Comparison of ENCODE assay signal across 8 cellular contexts in genomic region chr9:86282979-86283535, GRCh38. TPM values are rescaled to one million over a fixed set of nuclear protein-coding genes. Genes with fewer than 3 reads are reported as not detected.
DNase-seq lines count a peak whose midpoint lies in the region; ATAC-seq and TF ChIP-seq lines count a peak whose summit lies in the region.

No MANE protein-coding gene starts in this region.

- peaks cover 4% of the 10 kb centered on the region for H3K36me3 Mint-ChIP-seq in CD4-positive, CD25-positive, alpha-beta regulatory T cell
- H3K36me3 Mint-ChIP-seq in activated CD4-positive, alpha-beta memory T cell treated with anti-CD3 and anti-CD28 coated beads, Interleukin-2, amount 10 ng/mL, durations not matched to agents 7 days and 5 days (ENCODE audit: low read depth): peaks cover 23% of the 10 kb centered on the region
- H3K36me3 Mint-ChIP-seq in glutamatergic neuron (ENCODE audit: unreplicated experiment): no peaks in the 10 kb centered on the region

- H2AFZ ChIP-seq in parathyroid adenoma: peak overlapping the region; percentile 97

- peaks cover 7% of the 10 kb centered on the region for H3K36me3 ChIP-seq in CD4-positive, CD25-positive, alpha-beta regulatory T cell (ENCODE audit: control insufficient read depth, insufficient read depth, low read length)
- H3K36me3 ChIP-seq in parathyroid adenoma (ENCODE audit: control insufficient read depth, insufficient read depth, low read length): no peaks in the 10 kb centered on the region

- peak overlapping the region; percentile 85 for H3K4me2 ChIP-seq in parathyroid adenoma (ENCODE audit: low read length)

- POLR2A ChIA-PET in activated CD4-positive, alpha-beta memory T cell treated with anti-CD3 and anti-CD28 coated beads, Interleukin-2, amount 10 ng/mL, durations not matched to agents 7 days and 5 days (lab: Charles Lee): interaction anchor here (0.6 to 2.0 kb wide), 21 partner anchors 10 to 1510 kb away, joined by 3 to 27 read pairs (median 4); partner anchors contain the start of genes AGTPBP1 and TUT7

- no peaks in the 10 kb centered on the region for H3K27me3 Mint-ChIP-seq in CD4-positive, CD25-positive, alpha-beta regulatory T cell
- no peaks in the 10 kb centered on the region for H3K27me3 Mint-ChIP-seq in activated CD4-positive, alpha-beta memory T cell treated with anti-CD3 and anti-CD28 coated beads, Interleukin-2, amount 10 ng/mL, durations not matched to agents 7 days and 5 days
- peaks cover 2% of the 10 kb centered on the region for H3K27me3 Mint-ChIP-seq in glutamatergic neuron (ENCODE audit: unreplicated experiment)

- H3K4me3 Mint-ChIP-seq in CD4-positive, CD25-positive, alpha-beta regulatory T cell: peak overlapping the region; percentile 90 to 97 (median 92)
- peak overlapping the region; percentile 84 for H3K4me3 Mint-ChIP-seq in activated CD4-positive, alpha-beta memory T cell treated with anti-CD3 and anti-CD28 coated beads, Interleukin-2, amount 10 ng/mL, durations not matched to agents 7 days and 5 days
- H3K4me3 Mint-ChIP-seq in glutamatergic neuron (ENCODE audit: unreplicated experiment): peak overlapping the region; percentile 92

- H3K27me3 ChIP-seq in CD4-positive, CD25-positive, alpha-beta regulatory T cell (ENCODE audit: control insufficient read depth, insufficient read depth, low read length): no peaks in the 10 kb centered on the region
- no peaks in the 10 kb centered on the region for H3K27me3 ChIP-seq in parathyroid adenoma (ENCODE audit: control insufficient read depth, insufficient read depth, low read length)

- H3K4me1 ChIP-seq in CD4-positive, CD25-positive, alpha-beta regulatory T cell (ENCODE audit: control insufficient read depth, insufficient read depth, low read length, poor library complexity, severe bottlenecking): peaks cover 31% of the 10 kb centered on the region
- H3K4me1 ChIP-seq in parathyroid adenoma: no peaks in the 10 kb centered on the region

- ATAC-seq in CD4-positive, CD25-positive, alpha-beta regulatory T cell (ENCODE audit: low read depth in 2 of 2): peak; percentile 54 to 59
- ATAC-seq in GM19397 (IDR thresholded peaks at IDR 0.05; ENCODE audit: unreplicated experiment) (peak; percentile 9), HG03520 (IDR thresholded peaks at IDR 0.05; ENCODE audit: unreplicated experiment) (no peak)

- peak overlapping the region; percentile 95 to 99 (median 99) for H3K27ac Mint-ChIP-seq in CD4-positive, CD25-positive, alpha-beta regulatory T cell
- peak overlapping the region; percentile 94 for H3K27ac Mint-ChIP-seq in activated CD4-positive, alpha-beta memory T cell treated with anti-CD3 and anti-CD28 coated beads, Interleukin-2, amount 10 ng/mL, durations not matched to agents 7 days and 5 days
- peak overlapping the region; percentile 96 for H3K27ac Mint-ChIP-seq in glutamatergic neuron (ENCODE audit: unreplicated experiment)

- peaks cover 9% of the 10 kb centered on the region for H3K79me2 ChIP-seq in parathyroid adenoma

- H3K9ac ChIP-seq in parathyroid adenoma: no peak overlapping the region

- peak overlapping the region; percentile 97 for H3K27ac ChIP-seq in CD4-positive, CD25-positive, alpha-beta regulatory T cell (ENCODE audit: insufficient read depth, low read length, poor library complexity, severe bottlenecking)
- peak overlapping the region; percentile 88 for H3K27ac ChIP-seq in parathyroid adenoma

- H3K9me3 Mint-ChIP-seq in CD4-positive, CD25-positive, alpha-beta regulatory T cell: no peaks in the 10 kb centered on the region
- no peaks in the 10 kb centered on the region for H3K9me3 Mint-ChIP-seq in activated CD4-positive, alpha-beta memory T cell treated with anti-CD3 and anti-CD28 coated beads, Interleukin-2, amount 10 ng/mL, durations not matched to agents 7 days and 5 days
- H3K9me3 Mint-ChIP-seq in glutamatergic neuron (ENCODE audit: unreplicated experiment): peaks cover 16% of the 10 kb centered on the region

- H3K9me3 ChIP-seq in CD4-positive, CD25-positive, alpha-beta regulatory T cell (ENCODE audit: control insufficient read depth in 2 of 2, low read length in 2 of 2): no peaks in the 10 kb centered on the region
- no peaks in the 10 kb centered on the region for H3K9me3 ChIP-seq in parathyroid adenoma (ENCODE audit: control insufficient read depth, low read length)

- no peak for DNase-seq in CD4-positive, CD25-positive, alpha-beta regulatory T cell
- DNase-seq in HS-5 (ENCODE audit: low read depth) (peak; percentile 69), glutamatergic neuron (no peak), SKM-1 (lab: John Stamatoyannopoulos, UW; ENCODE audit: unreplicated experiment) (no peak)
- DNase-seq in activated CD4-positive, alpha-beta memory T cell treated with anti-CD3 and anti-CD28 coated beads, Interleukin-2, amount 10 ng/mL, durations not matched to agents 7 days and 5 days: no peak

- H3K4me1 Mint-ChIP-seq in CD4-positive, CD25-positive, alpha-beta regulatory T cell: peaks cover 24 to 43% (median 35%) of the 10 kb centered on the region in 4 donors
- H3K4me1 Mint-ChIP-seq in activated CD4-positive, alpha-beta memory T cell treated with anti-CD3 and anti-CD28 coated beads, Interleukin-2, amount 10 ng/mL, durations not matched to agents 7 days and 5 days: peaks cover 41% of the 10 kb centered on the region
- peaks cover 36% of the 10 kb centered on the region for H3K4me1 Mint-ChIP-seq in glutamatergic neuron (ENCODE audit: low read depth, unreplicated experiment)

- TF ChIP-seq CTCF in glutamatergic neuron (IDR thresholded peaks at IDR 0.05; ENCODE audit: partially characterized antibody, unreplicated experiment) (no peak), parathyroid adenoma (IDR thresholded peaks at IDR 0.05) (no peak)

- peak overlapping the region; percentile 97 for H3K4me3 ChIP-seq in CD4-positive, CD25-positive, alpha-beta regulatory T cell (ENCODE audit: low read depth, low read length)
- peak overlapping the region; percentile 90 for H3K4me3 ChIP-seq in parathyroid adenoma (ENCODE audit: low read depth, low read length)

- CTCF ChIA-PET in activated CD4-positive, alpha-beta memory T cell treated with anti-CD3 and anti-CD28 coated beads, Interleukin-2, amount 10 ng/mL, durations not matched to agents 7 days and 5 days (lab: Charles Lee): interaction anchor here (0.7 to 1.3 kb wide), 4 partner anchors 11 to 83 kb away, joined by 3 to 6 read pairs (median 5); no protein-coding TSS in a partner anchor

RNA-seq across cellular contexts. Expression of gene ISCA1, which starts 0.7 kb away (rescaled TPM):
- 91.7 TPM for total RNA-seq in CD4-positive, CD25-positive, alpha-beta regulatory T cell
- 10 to 100 TPM; 60.2 to 67.8 (median 63.2) TPM for polyA plus RNA-seq in CD4-positive, CD25-positive, alpha-beta regulatory T cell
- 10 to 100 TPM; 23.0 to 24.0 TPM for total RNA-seq in activated CD4-positive, alpha-beta memory T cell treated with anti-CD3 and anti-CD28 coated beads, Interleukin-2, amount 10 ng/mL, durations not matched to agents 7 days and 5 days
- 60.8 TPM for total RNA-seq in glutamatergic neuron (ENCODE audit: unreplicated experiment)

RNA-seq across cellular contexts. Expression of gene C9orf153, which starts 23.6 kb away (rescaled TPM):
- total RNA-seq in CD4-positive, CD25-positive, alpha-beta regulatory T cell: 0.32 TPM
- polyA plus RNA-seq in CD4-positive, CD25-positive, alpha-beta regulatory T cell: not detected
- total RNA-seq in activated CD4-positive, alpha-beta memory T cell treated with anti-CD3 and anti-CD28 coated beads, Interleukin-2, amount 10 ng/mL, durations not matched to agents 7 days and 5 days: not detected
- 0.27 TPM for total RNA-seq in glutamatergic neuron (ENCODE audit: unreplicated experiment)
